Comparison of ENCODE assay signal across 20 cellular contexts in the genomic region with DNA sequence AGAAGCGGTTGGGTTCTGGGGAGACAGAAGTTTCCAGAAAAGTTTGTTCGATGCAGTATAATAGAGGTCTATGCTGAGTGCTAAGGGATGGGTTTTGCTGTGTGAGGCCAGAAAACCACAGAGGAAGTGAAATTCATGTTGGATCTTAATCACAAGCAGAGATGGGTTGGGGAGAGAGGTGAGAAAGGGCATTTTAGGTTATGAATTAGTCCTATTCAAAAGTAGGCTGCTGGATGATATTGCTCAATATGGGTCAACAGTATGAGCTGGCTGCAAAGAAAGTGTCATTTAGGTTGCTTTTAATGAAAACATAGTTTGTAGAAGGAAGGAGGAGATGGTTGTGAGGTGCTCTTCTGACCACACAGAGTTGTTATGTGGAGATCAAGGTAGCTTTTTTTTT.
"Had no signal": no experiment of that assay in that cellular context is flagged by ENCODE, and none has a peak within 500 bp of the region (broad histone marks: within the 10 kb centered on the region; RNA-seq: fewer than 3 reads in every experiment).

No MANE protein-coding gene starts in this region.

- H3K4me1 Mint-ChIP-seq: activated CD4-positive, alpha-beta T cell treated with anti-CD3 and anti-CD28 coated beads, Interleukin-2, amount 10 ng/mL, durations not matched to agents 7 days and 5 days; activated naive CD4-positive, alpha-beta T cell treated with anti-CD3 and anti-CD28 coated beads, Interleukin-2, amount 50 U/mL, for 24 hours; T-helper 17 cell had no signal

- H3K4me3 Mint-ChIP-seq: activated CD4-positive, alpha-beta memory T cell treated with anti-CD3 and anti-CD28 coated beads for 36 hours; activated CD4-positive, alpha-beta T cell treated with anti-CD3 and anti-CD28 coated beads, Interleukin-2, amount 10 ng/mL, durations not matched to agents 7 days and 5 days; activated naive CD4-positive, alpha-beta T cell treated with anti-CD3 and anti-CD28 coated beads, Interleukin-2, amount 50 U/mL, for 24 hours; T-helper 17 cell had no signal

- H3K9me3 Mint-ChIP-seq: activated CD4-positive, alpha-beta memory T cell treated with anti-CD3 and anti-CD28 coated beads for 36 hours; activated CD4-positive, alpha-beta T cell treated with anti-CD3 and anti-CD28 coated beads, Interleukin-2, amount 10 ng/mL, durations not matched to agents 7 days and 5 days; activated naive CD4-positive, alpha-beta T cell treated with anti-CD3 and anti-CD28 coated beads, Interleukin-2, amount 50 U/mL, for 24 hours had no signal

- H3K36me3 Mint-ChIP-seq: activated CD4-positive, alpha-beta memory T cell treated with anti-CD3 and anti-CD28 coated beads for 36 hours; activated naive CD4-positive, alpha-beta T cell treated with anti-CD3 and anti-CD28 coated beads, Interleukin-2, amount 50 U/mL, for 24 hours had no signal

- DNase-seq: activated CD4-positive, alpha-beta memory T cell treated with anti-CD3 and anti-CD28 coated beads for 36 hours; activated CD4-positive, alpha-beta T cell treated with anti-CD3 and anti-CD28 coated beads, Interleukin-2, amount 10 ng/mL, durations not matched to agents 7 days and 5 days; activated CD4-positive, CD25-positive, alpha-beta regulatory T cell; activated T-cell treated with anti-CD3 and anti-CD28 coated beads for 4 hours; amniotic stem cell; body of pancreas; central memory CD4-positive, alpha-beta T cell; Kasumi-1; KBM-7; NCI-H1048; NCI-H1930; NCI-H2171; NCI-H226; NCI-H526; NCI-H774; PC-3; SHP77 treated with DMSO at 0.1 percent for 48 hours; T-helper 17 cell; T-helper 9 cell had no signal

- ATAC-seq: body of pancreas, PC-3, T-helper 17 cell had no signal

- H3K27me3 Mint-ChIP-seq: activated CD4-positive, alpha-beta memory T cell treated with anti-CD3 and anti-CD28 coated beads for 36 hours; activated CD4-positive, alpha-beta T cell treated with anti-CD3 and anti-CD28 coated beads, Interleukin-2, amount 10 ng/mL, durations not matched to agents 7 days and 5 days; T-helper 17 cell had no signal

- H3K27ac Mint-ChIP-seq: activated CD4-positive, alpha-beta memory T cell treated with anti-CD3 and anti-CD28 coated beads for 36 hours; activated CD4-positive, alpha-beta T cell treated with anti-CD3 and anti-CD28 coated beads, Interleukin-2, amount 10 ng/mL, durations not matched to agents 7 days and 5 days; activated naive CD4-positive, alpha-beta T cell treated with anti-CD3 and anti-CD28 coated beads, Interleukin-2, amount 50 U/mL, for 24 hours; T-helper 17 cell had no signal
